ENCODE assay signal across 10 cellular contexts in genomic region chr2:134217924-134218323, GRCh38. TPM values are rescaled to one million over a fixed set of nuclear protein-coding genes. Genes with fewer than 3 reads are reported as not detected.
DNase-seq lines count a peak whose midpoint lies in the region; ATAC-seq and TF ChIP-seq lines count a peak whose summit lies in the region.
"Had no signal": no experiment of that assay in that cellular context is flagged by ENCODE, and none has a peak within 500 bp of the region (broad histone marks: within the 10 kb centered on the region; RNA-seq: fewer than 3 reads in every experiment).

No MANE protein-coding gene starts in this region.

- H3K4me3 ChIP-seq in upper lobe of right lung: no peak overlapping the region

- ATAC-seq in HG03095 (IDR thresholded peaks at IDR 0.05; ENCODE audit: unreplicated experiment) (peak; percentile 66), upper lobe of right lung (peak; percentile 6), omental fat pad (ENCODE audit: low FRiP score) (no peak)
- ATAC-seq in activated CD8-positive, alpha-beta T cell treated with anti-CD3 and anti-CD28 coated beads, Interleukin-2, amount 10 ng/mL, durations not matched to agents 7 days and 5 days: peak; percentile 67

- H3K27ac ChIP-seq in upper lobe of right lung: no peak overlapping the region

- H3K27ac Mint-ChIP-seq in activated CD8-positive, alpha-beta T cell treated with anti-CD3 and anti-CD28 coated beads, Interleukin-2, amount 10 ng/mL, durations not matched to agents 7 days and 5 days: peak overlapping the region; percentile 85
- H3K27ac Mint-ChIP-seq in chondrocyte (ENCODE audit: unreplicated experiment): no peak overlapping the region

- no peaks in the 10 kb centered on the region for H3K27me3 ChIP-seq in upper lobe of right lung

- POLR2A ChIA-PET in activated CD8-positive, alpha-beta T cell treated with anti-CD3 and anti-CD28 coated beads, Interleukin-2, amount 10 ng/mL, durations not matched to agents 7 days and 5 days (lab: Charles Lee): interaction anchor here (1.0 to 1.7 kb wide), 4 partner anchors 16 to 100 kb away, joined by 3 to 4 read pairs (median 3); no protein-coding TSS in a partner anchor

- peak; percentile 38 for DNase-seq in stimulated activated naive CD4-positive, alpha-beta T cell treated with Interleukin-2 at 50 U/mL for 16 hours (lab: John Stamatoyannopoulos, UW)
- DNase-seq in stimulated activated naive CD4-positive, alpha-beta T cell (lab: John Stamatoyannopoulos, UW): no peak
- DNase-seq in activated CD8-positive, alpha-beta T cell treated with anti-CD3 and anti-CD28 coated beads, Interleukin-2, amount 10 ng/mL, durations not matched to agents 7 days and 5 days: peak; percentile 26
- no peak for DNase-seq in upper lobe of right lung
- DNase-seq in GM10266 (ENCODE audit: extremely low spot score): no peak
- DNase-seq in chondrocyte (ENCODE audit: low spot score): no peak
- DNase-seq in omental fat pad (ENCODE audit: low spot score): no peak
- DNase-seq: anterior cingulate cortex, left colon had no signal

- no peaks in the 10 kb centered on the region for H3K27me3 Mint-ChIP-seq in activated CD8-positive, alpha-beta T cell treated with anti-CD3 and anti-CD28 coated beads, Interleukin-2, amount 10 ng/mL, durations not matched to agents 7 days and 5 days (ENCODE audit: low read depth)
- no peaks in the 10 kb centered on the region for H3K27me3 Mint-ChIP-seq in chondrocyte (ENCODE audit: low read depth)

- CTCF ChIA-PET in activated CD8-positive, alpha-beta T cell treated with anti-CD3 and anti-CD28 coated beads, Interleukin-2, amount 10 ng/mL, durations not matched to agents 7 days and 5 days (lab: Charles Lee): interaction anchor here (0.7 to 6.5 kb wide), 11 partner anchors 10 to 194 kb away, joined by 3 to 64 read pairs (median 6); no protein-coding TSS in a partner anchor

- intact Hi-C loops in upper lobe of right lung (cut with DNase I): no loop called here

- H3K9me3 ChIP-seq in upper lobe of right lung: no peaks in the 10 kb centered on the region

- no peak overlapping the region for H3K4me3 Mint-ChIP-seq in activated CD8-positive, alpha-beta T cell treated with anti-CD3 and anti-CD28 coated beads, Interleukin-2, amount 10 ng/mL, durations not matched to agents 7 days and 5 days
- no peak overlapping the region for H3K4me3 Mint-ChIP-seq in chondrocyte (ENCODE audit: unreplicated experiment)

- peaks cover 17% of the 10 kb centered on the region for H3K4me1 ChIP-seq in upper lobe of right lung

- H3K36me3 ChIP-seq in upper lobe of right lung: no peaks in the 10 kb centered on the region

- H3K36me3 Mint-ChIP-seq in activated CD8-positive, alpha-beta T cell treated with anti-CD3 and anti-CD28 coated beads, Interleukin-2, amount 10 ng/mL, durations not matched to agents 7 days and 5 days (ENCODE audit: low read depth): peaks cover 18% of the 10 kb centered on the region
- no peaks in the 10 kb centered on the region for H3K36me3 Mint-ChIP-seq in chondrocyte (ENCODE audit: low read depth)

- TF ChIP-seq CTCF in upper lobe of right lung (IDR thresholded peaks at IDR 0.05) (no peak), GM10266 (IDR thresholded peaks at IDR 0.05; ENCODE audit: control insufficient read depth, insufficient read depth, low read depth, missing control alignments) (no peak), chondrocyte (IDR thresholded peaks at IDR 0.05) (no peak), omental fat pad (IDR thresholded peaks at IDR 0.05) (no peak)

- H3K4me1 Mint-ChIP-seq in activated CD8-positive, alpha-beta T cell treated with anti-CD3 and anti-CD28 coated beads, Interleukin-2, amount 10 ng/mL, durations not matched to agents 7 days and 5 days (ENCODE audit: low read depth): peaks cover 49% of the 10 kb centered on the region
- H3K4me1 Mint-ChIP-seq in chondrocyte (ENCODE audit: low read depth): no peaks in the 10 kb centered on the region

- no peaks in the 10 kb centered on the region for H3K9me3 Mint-ChIP-seq in activated CD8-positive, alpha-beta T cell treated with anti-CD3 and anti-CD28 coated beads, Interleukin-2, amount 10 ng/mL, durations not matched to agents 7 days and 5 days (ENCODE audit: insufficient read depth)
- H3K9me3 Mint-ChIP-seq in chondrocyte (ENCODE audit: low read depth): peaks cover 6% of the 10 kb centered on the region

RNA-seq across cellular contexts. Expression of gene MGAT5, which starts 35.9 kb away (rescaled TPM):
- total RNA-seq in activated CD8-positive, alpha-beta T cell treated with anti-CD3 and anti-CD28 coated beads, Interleukin-2, amount 10 ng/mL, durations not matched to agents 7 days and 5 days: 10 to 100 TPM; 48.5 to 54.3 TPM
- total RNA-seq in upper lobe of right lung (54.4 TPM), chondrocyte (27.6 to 30.0 TPM (median 29.8 TPM) in 3 replicates), omental fat pad (10 to 100 TPM; 28.3 to 52.3 (median 40.4) TPM)

Comparison
In these comparisons a context has a peak if more than half of its experiments do, and no peak if none do; other contexts are left out.
1. DNase-seq: peak in stimulated activated naive CD4-positive, alpha-beta T cell treated with Interleukin-2 at 50 U/mL for 16 hours (single experiment) and activated CD8-positive, alpha-beta T cell treated with anti-CD3 and anti-CD28 coated beads, Interleukin-2, amount 10 ng/mL, durations not matched to agents 7 days and 5 days (single experiment); none in stimulated activated naive CD4-positive, alpha-beta T cell (0 of 6), upper lobe of right lung (single experiment), GM10266 (single experiment), chondrocyte (single experiment) and omental fat pad (single experiment).